In genomic region chr5:100889165-100889564, GRCh38 we compare ENCODE assay signal across 9 cellular contexts. TPM values are rescaled to one million over a fixed set of nuclear protein-coding genes. Genes with fewer than 3 reads are reported as not detected.
A peak's percentile ranks its signal among the peaks of the same experiment; 100 is the strongest.
DNase-seq lines count a peak whose midpoint lies in the region; ATAC-seq and TF ChIP-seq lines count a peak whose summit lies in the region.
"Had no signal": no experiment of that assay in that cellular context is flagged by ENCODE, and none has a peak within 500 bp of the region (broad histone marks: within the 10 kb centered on the region; RNA-seq: fewer than 3 reads in every experiment).

No MANE protein-coding gene starts in this region.

- no peaks in the 10 kb centered on the region for H3K9me2 ChIP-seq in hepatocyte (replicated peaks; ENCODE audit: insufficient read depth)

- ATAC-seq in GM19023 (IDR thresholded peaks at IDR 0.05; ENCODE audit: unreplicated experiment) (peak; percentile 54), HG02763 (IDR thresholded peaks at IDR 0.05; ENCODE audit: unreplicated experiment) (peak; percentile 66), psoas muscle (no peak)

- CTCF ChIA-PET in A673 (lab: Charles Lee), result no interaction called here

- H3K4me2 ChIP-seq in OCI-LY3 (ENCODE audit: low read length) (peak overlapping the region; percentile 87), hepatocyte (no peak overlapping the region)

- no peak overlapping the region for H2AFZ ChIP-seq in OCI-LY3 (ENCODE audit: low read depth, low read length)
- no peak overlapping the region for H2AFZ ChIP-seq in hepatocyte

- intact Hi-C loops in psoas muscle (cut with DNase I), result no loop called here
- intact Hi-C loops in A673 (cut with micrococcal nuclease; ENCODE audit: unreplicated experiment), result no loop called here

- H3K9ac ChIP-seq in OCI-LY3 (ENCODE audit: low read length), result peak overlapping the region; percentile 71

- H3K4me3 ChIP-seq in OCI-LY3 (ENCODE audit: low read length) (peak overlapping the region; percentile 62), psoas muscle (peak overlapping the region; percentile 47), hepatocyte (no peak overlapping the region), A673 (ENCODE audit: low read depth, low read length, poor library complexity, severe bottlenecking) (no peak overlapping the region)

- H3K79me2 ChIP-seq in OCI-LY3 (ENCODE audit: low read length) (peaks cover 77% of the 10 kb centered on the region), hepatocyte (no peaks in the 10 kb centered on the region)

- H3K27me3 ChIP-seq in OCI-LY3 (ENCODE audit: low read depth, low read length) (no peaks in the 10 kb centered on the region), psoas muscle (ENCODE audit: insufficient read depth in 3 of 3, low read length in 2 of 3) (no peaks in the 10 kb centered on the region), hepatocyte (no peaks in the 10 kb centered on the region), A673 (replicated peaks; ENCODE audit: insufficient read depth, low read depth, low read length, poor library complexity) (peaks cover 68% of the 10 kb centered on the region)

- H3K4me1 ChIP-seq in OCI-LY3 (ENCODE audit: low read length), result peaks cover 47% of the 10 kb centered on the region
- H3K4me1 ChIP-seq in psoas muscle, result no peaks in the 10 kb centered on the region
- H3K4me1 ChIP-seq in hepatocyte (ENCODE audit: insufficient read depth), result no peaks in the 10 kb centered on the region
- no peaks in the 10 kb centered on the region for H3K4me1 ChIP-seq in A673 (ENCODE audit: insufficient read depth, low read length, poor library complexity, severe bottlenecking)

- H3K27ac ChIP-seq in OCI-LY3 (ENCODE audit: low read length) (peak overlapping the region; percentile 90), psoas muscle (no peak overlapping the region), hepatocyte (no peak overlapping the region), A673 (ENCODE audit: low read depth, low read length, poor library complexity, severe bottlenecking) (no peak overlapping the region)

- H4K20me1 ChIP-seq in OCI-LY3 (ENCODE audit: insufficient read depth, low read length) (peaks cover 14% of the 10 kb centered on the region; the same call in 1 of the 2 replicates), hepatocyte (ENCODE audit: insufficient read depth, poor library complexity, severe bottlenecking) (no peaks in the 10 kb centered on the region)

- POLR2A ChIA-PET in A673 (lab: Charles Lee; ENCODE audit: low non-redundant PET), result no interaction called here

- no peak for TF ChIP-seq CTCF in OCI-LY3 (IDR thresholded peaks at IDR 0.05; ENCODE audit: low read depth, low read length)
- TF ChIP-seq CTCF in psoas muscle (IDR thresholded peaks at IDR 0.05), result no peak
- no peak for TF ChIP-seq CTCF in hepatocyte (IDR thresholded peaks at IDR 0.05; ENCODE audit: poor library complexity)
- TF ChIP-seq CTCF in A673 (conservative IDR thresholded peaks at IDR 0.05; ENCODE audit: low read depth, low read length), result no peak

- BruUV-seq in A673 (replicated peaks; lab: Mats Ljungman, UMichigan), result no TSS peak

- H3K9me3 ChIP-seq in OCI-LY3 (ENCODE audit: insufficient read depth, low read length) (no peaks in the 10 kb centered on the region), psoas muscle (no peaks in the 10 kb centered on the region), hepatocyte (ENCODE audit: low read depth) (no peaks in the 10 kb centered on the region), A673 (ENCODE audit: low read depth, low read length, poor library complexity, severe bottlenecking) (no peaks in the 10 kb centered on the region)

- 47 to 50% (median 49%) methylated on average over 4 of the region's 4 CpGs for WGBS in psoas muscle, 3 donors
- WGBS in hepatocyte (ENCODE audit: low lambda C conversion rate, missing lambda C conversion rate), result 85% methylated on average over 4 of the region's 4 CpGs

- H3K36me3 ChIP-seq in OCI-LY3 (replicated peaks; ENCODE audit: low read depth, low read length) (peaks cover 42% of the 10 kb centered on the region), psoas muscle (ENCODE audit: insufficient read depth in 1 of 2, low read depth in 1 of 2) (no peaks in the 10 kb centered on the region), hepatocyte (replicated peaks; ENCODE audit: insufficient read depth, low read depth) (no peaks in the 10 kb centered on the region), A673 (ENCODE audit: insufficient read depth, low read length, poor library complexity, severe bottlenecking) (no peaks in the 10 kb centered on the region)

- no peak for DNase-seq in psoas muscle
- no peak for DNase-seq in hepatocyte (ENCODE audit: low spot score)
- DNase-seq in A673 (ENCODE audit: low spot score), result no peak
- DNase-seq in HT-29 (ENCODE audit: low spot score), result no peak
- DNase-seq in stimulated activated CD4-positive, alpha-beta T cell treated with anti-CD3 and anti-CD28 coated beads, Interleukin-4, amount 100 ng/mL, for 24 hours, result no peak
- DNase-seq: activated CD8-positive, alpha-beta memory T cell treated with anti-CD3 and anti-CD28 coated beads, Interleukin-2, amount 50 U/mL, for 48 hours had no signal

RNA-seq across cellular contexts. Expression of gene ST8SIA4, which starts 13.9 kb away (rescaled TPM):
- total RNA-seq in psoas muscle (1 to 10 TPM in 3 of 4 donors, under 1 TPM in 1; 0.77 to 2.5 (median 1.9) TPM), hepatocyte (6.0 and 7.1 TPM in 2 replicates), A673 (2021) (0.35 and 0.47 TPM in 2 replicates)
- polyA plus RNA-seq in psoas muscle (under 1 TPM; 0.27 to 0.52 (median 0.29) TPM), hepatocyte (1.8 and 3.1 TPM in 2 replicates)
- total RNA-seq in HT-29 (2014; rRNA removed; shearing (Covaris generic)), result not detected in 2 replicates

Comparison
In these comparisons a context has a peak if more than half of its experiments do, and no peak if none do; other contexts are left out.
1. ATAC-seq: peak in GM19023 (single experiment) and HG02763 (single experiment); none in psoas muscle (0 of 4).
2. H3K4me3 ChIP-seq: peak in OCI-LY3 (single experiment) and psoas muscle (single experiment); none in hepatocyte (single experiment) and A673 (single experiment).